8 cellular contexts compared by ENCODE assay signal in the genomic region with DNA sequence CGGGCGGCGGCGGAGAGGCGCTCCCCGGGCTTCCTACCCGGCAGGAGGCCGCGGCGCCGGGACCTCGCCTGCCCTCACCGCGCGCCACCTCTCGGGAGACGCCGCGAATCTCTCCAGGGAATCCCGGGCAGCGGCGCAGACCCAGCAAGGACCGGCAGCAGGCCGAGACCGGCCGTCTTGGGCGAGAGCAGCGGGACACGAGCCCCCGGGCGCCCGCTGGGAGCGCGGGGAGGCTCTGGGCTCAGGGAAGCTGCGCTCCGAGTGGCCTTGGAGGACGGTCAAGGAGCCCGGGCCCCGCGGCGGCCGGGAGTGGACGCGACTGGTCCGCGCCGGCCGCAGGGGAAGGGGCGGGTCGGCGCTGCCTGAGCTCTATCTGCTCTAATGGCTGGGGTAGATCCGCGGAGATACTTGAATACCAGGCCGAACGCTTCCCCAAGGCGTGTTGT. TPM values are rescaled to one million over a fixed set of nuclear protein-coding genes. Genes with fewer than 3 reads are reported as not detected.
DNase-seq lines count a peak whose midpoint lies in the region; ATAC-seq and TF ChIP-seq lines count a peak whose summit lies in the region.

No MANE protein-coding gene starts in this region.

- peak overlapping the region; percentile 89 to 98 (median 96) for H3K27ac ChIP-seq in right lobe of liver

- H3K9me3 Mint-ChIP-seq in activated CD4-positive, alpha-beta T cell treated with anti-CD3 and anti-CD28 coated beads, Interleukin-2, amount 10 ng/mL, durations not matched to agents 7 days and 5 days, result peaks cover 3% of the 10 kb centered on the region
- peaks cover 6% of the 10 kb centered on the region for H3K9me3 Mint-ChIP-seq in type B pancreatic cell

- peaks cover 16% of the 10 kb centered on the region for H3K4me1 Mint-ChIP-seq in activated CD4-positive, alpha-beta T cell treated with anti-CD3 and anti-CD28 coated beads, Interleukin-2, amount 10 ng/mL, durations not matched to agents 7 days and 5 days
- H3K4me1 Mint-ChIP-seq in type B pancreatic cell (ENCODE audit: unreplicated experiment), result no peaks in the 10 kb centered on the region

- POLR2A ChIA-PET in activated CD4-positive, alpha-beta T cell treated with anti-CD3 and anti-CD28 coated beads, Interleukin-2, amount 10 ng/mL, durations not matched to agents 7 days and 5 days (lab: Charles Lee), result no interaction called here

- H3K9me3 ChIP-seq in right lobe of liver, result no peaks in the 10 kb centered on the region

- no peak for DNase-seq in activated CD4-positive, alpha-beta T cell treated with anti-CD3 and anti-CD28 coated beads, Interleukin-2, amount 10 ng/mL, durations not matched to agents 7 days and 5 days
- no peak for DNase-seq in activated CD4-positive, alpha-beta T cell treated with anti-CD3 and anti-CD28 coated beads, Interleukin-2, amount 50 U/mL, for 48 hours
- DNase-seq in astrocyte of the spinal cord (ENCODE audit: low read depth, low spot score) (no peak), right lobe of liver (peak; percentile 69 to 70 (median 69)), type B pancreatic cell (ENCODE audit: extremely low spot score, unreplicated experiment) (peak; percentile 66), inferior parietal cortex (ENCODE audit: extremely low spot score) (no peak), NCI-H187 (lab: John Stamatoyannopoulos, UW) (no peak)

- peak; percentile 54 for TF ChIP-seq POLR2A in right lobe of liver (IDR thresholded peaks at IDR 0.05)

- peak; percentile 20 for ATAC-seq in HG03139 (IDR thresholded peaks at IDR 0.05; ENCODE audit: unreplicated experiment)
- peak; percentile 59 to 76 (median 72) for ATAC-seq in right lobe of liver

- H3K36me3 Mint-ChIP-seq in activated CD4-positive, alpha-beta T cell treated with anti-CD3 and anti-CD28 coated beads, Interleukin-2, amount 10 ng/mL, durations not matched to agents 7 days and 5 days (ENCODE audit: low read depth), result no peaks in the 10 kb centered on the region
- no peaks in the 10 kb centered on the region for H3K36me3 Mint-ChIP-seq in type B pancreatic cell

- CTCF ChIA-PET in activated CD4-positive, alpha-beta T cell treated with anti-CD3 and anti-CD28 coated beads, Interleukin-2, amount 10 ng/mL, durations not matched to agents 7 days and 5 days (lab: Charles Lee), result interaction anchor here (0.5 to 3.9 kb wide), 15 partner anchors 8 to 969 kb away, joined by 3 to 21 read pairs (median 5); a partner anchor contains a TSS

- in situ Hi-C loops in astrocyte of the spinal cord (cut with HindIII; ENCODE audit: low sequenced_read_pairs), result no loop called here

- H3K27ac Mint-ChIP-seq in activated CD4-positive, alpha-beta T cell treated with anti-CD3 and anti-CD28 coated beads, Interleukin-2, amount 10 ng/mL, durations not matched to agents 7 days and 5 days, result no peak overlapping the region
- H3K27ac Mint-ChIP-seq in type B pancreatic cell, result no peak overlapping the region

- no peak for TF ChIP-seq CTCF in astrocyte of the spinal cord (IDR thresholded peaks at IDR 0.05; ENCODE audit: low read depth, low read length)
- no peak for TF ChIP-seq CTCF in right lobe of liver (IDR thresholded peaks at IDR 0.05)
- TF ChIP-seq CTCF in type B pancreatic cell (conservative IDR thresholded peaks at IDR 0.05), result no peak

- no peaks in the 10 kb centered on the region for H3K27me3 ChIP-seq in right lobe of liver

- H3K36me3 ChIP-seq in right lobe of liver, result no peaks in the 10 kb centered on the region

- peaks cover 0 to 11% (median 3%) of the 10 kb centered on the region in 4 donors for H3K4me1 ChIP-seq in right lobe of liver

- peak overlapping the region; percentile 62 for H3K4me3 Mint-ChIP-seq in activated CD4-positive, alpha-beta T cell treated with anti-CD3 and anti-CD28 coated beads, Interleukin-2, amount 10 ng/mL, durations not matched to agents 7 days and 5 days
- H3K4me3 Mint-ChIP-seq in type B pancreatic cell, result peak overlapping the region; percentile 87

- intact Hi-C loops in right lobe of liver (cut with DNase I), result loop anchor here in 1 of 2 donors (5.0 kb wide), 1 partner anchor 122 kb away; no protein-coding TSS in a partner anchor

- H3K4me3 ChIP-seq in astrocyte of the spinal cord (ENCODE audit: low read depth, low read length) (peak overlapping the region; percentile 19), right lobe of liver (peak overlapping the region; percentile 55 to 67 (median 66))

- WGBS in right lobe of liver (ENCODE audit: insufficient coverage, low coverage, low lambda C conversion rate, missing lambda C conversion rate), result under 1% methylated on average over 11 of the region's 56 CpGs

- peaks cover 73% of the 10 kb centered on the region for H3K27me3 Mint-ChIP-seq in activated CD4-positive, alpha-beta T cell treated with anti-CD3 and anti-CD28 coated beads, Interleukin-2, amount 10 ng/mL, durations not matched to agents 7 days and 5 days
- H3K27me3 Mint-ChIP-seq in type B pancreatic cell, result peaks cover 87% of the 10 kb centered on the region

RNA-seq across cellular contexts. Expression of a gene that starts 14.7 kb away (rescaled TPM):
- not detected for total RNA-seq in activated CD4-positive, alpha-beta T cell treated with anti-CD3 and anti-CD28 coated beads, Interleukin-2, amount 10 ng/mL, durations not matched to agents 7 days and 5 days
- not detected for total RNA-seq in right lobe of liver
- 11.3 and 31.8 TPM in 2 replicates for total RNA-seq in type B pancreatic cell (ENCODE audit: low replicate concordance)

RNA-seq across cellular contexts. Expression of a gene that starts 34.1 kb away (rescaled TPM):
- not detected for total RNA-seq in activated CD4-positive, alpha-beta T cell treated with anti-CD3 and anti-CD28 coated beads, Interleukin-2, amount 10 ng/mL, durations not matched to agents 7 days and 5 days
- total RNA-seq in right lobe of liver (not detected), type B pancreatic cell (ENCODE audit: low replicate concordance) (0.93 TPM in 1 of 2 replicates, not detected in the other)

RNA-seq across cellular contexts. Expression of a gene that starts 34.6 kb away (rescaled TPM):
- not detected for total RNA-seq in activated CD4-positive, alpha-beta T cell treated with anti-CD3 and anti-CD28 coated beads, Interleukin-2, amount 10 ng/mL, durations not matched to agents 7 days and 5 days
- under 1 TPM in 4 of 6 experiments, not detected in 2; 0.06 to 0.66 (median 0.21) TPM for total RNA-seq in right lobe of liver
- 7.1 and 16.2 TPM in 2 replicates for total RNA-seq in type B pancreatic cell (ENCODE audit: low replicate concordance)

Comparison
In these comparisons a context has a peak if more than half of its experiments do, and no peak if none do; other contexts are left out.
1. DNase-seq: peak in right lobe of liver (3 of 3) and type B pancreatic cell (single experiment); none in activated CD4-positive, alpha-beta T cell treated with anti-CD3 and anti-CD28 coated beads, Interleukin-2, amount 10 ng/mL, durations not matched to agents 7 days and 5 days (single experiment), activated CD4-positive, alpha-beta T cell treated with anti-CD3 and anti-CD28 coated beads, Interleukin-2, amount 50 U/mL, for 48 hours (0 of 2), astrocyte of the spinal cord (single experiment), inferior parietal cortex (single experiment) and NCI-H187 (0 of 2).
2. RNA of a gene that starts 14.7 kb away (total RNA-seq): 11.3 to 31.8 TPM in type B pancreatic cell; not detected in activated CD4-positive, alpha-beta T cell treated with anti-CD3 and anti-CD28 coated beads, Interleukin-2, amount 10 ng/mL, durations not matched to agents 7 days and 5 days and not detected in right lobe of liver; every median in the first group is over 10 times any median in the second.